7 cellular contexts compared by ENCODE assay signal in the genomic region with DNA sequence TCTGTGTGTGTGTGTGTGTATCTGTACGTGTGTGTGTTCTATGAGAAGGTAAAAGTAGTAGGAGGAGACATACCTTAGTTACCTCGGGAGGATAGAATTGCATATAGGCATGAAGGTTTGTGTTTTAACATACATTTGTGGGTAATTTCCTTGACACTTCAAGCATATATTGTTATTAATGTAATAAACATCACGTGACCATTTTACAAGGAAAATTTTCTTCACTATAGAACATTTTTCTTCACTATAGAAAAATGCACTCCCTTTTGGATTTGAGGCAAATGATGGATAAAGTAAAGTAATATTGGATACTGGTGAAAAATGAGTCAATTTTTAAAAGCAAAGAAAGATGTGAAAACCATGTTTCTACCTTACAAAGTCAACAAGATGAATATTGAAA.
"Had no signal": no experiment of that assay in that cellular context is flagged by ENCODE, and none has a peak within 500 bp of the region (broad histone marks: within the 10 kb centered on the region; RNA-seq: fewer than 3 reads in every experiment).

No MANE protein-coding gene starts in this region.

- DNase-seq: IMR-90, Karpas-422, KBM-7, KG1 had no signal

- FAIRE-seq: HTR-8/SVneo had no signal

- H3K4me2 ChIP-seq: KMS-11 had no signal

- H3K9ac ChIP-seq: KMS-11 had no signal

- H3K27ac ChIP-seq: HL-60, KMS-11 had no signal
